Comparison of ENCODE assay signal across 15 cellular contexts in the genomic region with DNA sequence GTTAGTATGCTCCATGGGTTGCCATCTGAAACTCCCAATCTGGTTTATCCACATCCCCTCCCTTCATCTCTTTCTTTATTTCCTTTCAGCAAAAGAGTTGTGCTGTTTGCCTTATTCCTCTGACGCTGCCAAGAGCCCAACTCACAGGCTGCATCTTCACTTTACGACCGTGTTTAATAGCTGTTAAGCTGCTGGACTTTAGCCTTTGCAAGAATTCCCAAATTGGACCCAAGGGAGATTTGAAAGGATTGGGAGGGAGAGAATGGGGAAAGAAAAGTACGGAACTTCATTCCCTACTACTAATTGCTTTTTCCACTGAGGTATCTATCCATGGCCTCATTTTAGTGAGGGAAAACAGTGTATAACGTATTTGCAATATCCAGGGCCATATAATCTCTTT.
"Had no signal": no experiment of that assay in that cellular context is flagged by ENCODE, and none has a peak within 500 bp of the region (broad histone marks: within the 10 kb centered on the region; RNA-seq: fewer than 3 reads in every experiment).

No MANE protein-coding gene starts in this region.

- H3K4me3 ChIP-seq: adrenal gland, cardiac muscle cell, transverse colon had no signal

- H3K36me3 Mint-ChIP-seq: activated CD4-positive, alpha-beta memory T cell treated with anti-CD3 and anti-CD28 coated beads for 36 hours; activated naive CD4-positive, alpha-beta T cell treated with anti-CD3 and anti-CD28 coated beads, Interleukin-2, amount 50 U/mL, for 24 hours; naive B cell; stimulated activated naive B cell treated with anti-CD40 and anti-IgM and Interleukin-4, amounts not matched to agents 10 μg/mL and 1 μg/mL and 100 μg/mL, for 72 hours had no signal

- H3K4me3 Mint-ChIP-seq: activated CD4-positive, alpha-beta memory T cell treated with anti-CD3 and anti-CD28 coated beads for 36 hours; activated naive CD4-positive, alpha-beta T cell treated with anti-CD3 and anti-CD28 coated beads, Interleukin-2, amount 50 U/mL, for 24 hours; activated T-cell treated with anti-CD3 and anti-CD28 coated beads, Interleukin-2, amount 50 U/mL, for 24 hours; naive B cell; stimulated activated naive B cell treated with anti-CD40 and anti-IgM and Interleukin-4, amounts not matched to agents 10 μg/mL and 1 μg/mL and 100 μg/mL, for 72 hours had no signal

- H3K27ac ChIP-seq: adrenal gland, cardiac muscle cell, neutrophil, transverse colon had no signal

- H3K4me1 Mint-ChIP-seq: activated naive CD4-positive, alpha-beta T cell treated with anti-CD3 and anti-CD28 coated beads, Interleukin-2, amount 50 U/mL, for 24 hours; naive B cell; stimulated activated naive B cell treated with anti-CD40 and anti-IgM and Interleukin-4, amounts not matched to agents 10 μg/mL and 1 μg/mL and 100 μg/mL, for 72 hours had no signal

- H3K27me3 Mint-ChIP-seq: activated CD4-positive, alpha-beta memory T cell treated with anti-CD3 and anti-CD28 coated beads for 36 hours; activated naive CD4-positive, alpha-beta T cell treated with anti-CD3 and anti-CD28 coated beads, Interleukin-2, amount 50 U/mL, for 24 hours; activated T-cell treated with anti-CD3 and anti-CD28 coated beads, Interleukin-2, amount 50 U/mL, for 24 hours; naive B cell; stimulated activated naive B cell treated with anti-CD40 and anti-IgM and Interleukin-4, amounts not matched to agents 10 μg/mL and 1 μg/mL and 100 μg/mL, for 72 hours had no signal

- H3K9me3 Mint-ChIP-seq: activated CD4-positive, alpha-beta memory T cell treated with anti-CD3 and anti-CD28 coated beads for 36 hours; activated naive CD4-positive, alpha-beta T cell treated with anti-CD3 and anti-CD28 coated beads, Interleukin-2, amount 50 U/mL, for 24 hours; activated T-cell treated with anti-CD3 and anti-CD28 coated beads, Interleukin-2, amount 50 U/mL, for 24 hours; stimulated activated naive B cell treated with anti-CD40 and anti-IgM and Interleukin-4, amounts not matched to agents 10 μg/mL and 1 μg/mL and 100 μg/mL, for 72 hours had no signal

- H3K36me3 ChIP-seq: adrenal gland, cardiac muscle cell, neutrophil, transverse colon had no signal

- ATAC-seq: left colon; stimulated activated naive B cell treated with anti-CD40 and anti-IgM and Interleukin-4, amounts not matched to agents 10 μg/mL and 1 μg/mL and 100 μg/mL, for 72 hours had no signal

- H3K27me3 ChIP-seq: adrenal gland, cardiac muscle cell, neutrophil, transverse colon had no signal

- H3K9me3 ChIP-seq: neutrophil, transverse colon had no signal

- DNase-seq: activated CD4-positive, alpha-beta memory T cell treated with anti-CD3 and anti-CD28 coated beads for 36 hours; activated T-cell treated with anti-CD3 and anti-CD28 coated beads, Interleukin-2, amount 50 U/mL, for 24 hours; adrenal gland; head of caudate nucleus; left colon; mammary epithelial cell; naive B cell; posterior cingulate gyrus; stimulated activated CD4-positive, alpha-beta T cell treated with anti-CD3 and anti-CD28 coated beads, Interleukin-15, amount 100 ng/mL, for 24 hours; stimulated activated CD4-positive, alpha-beta T cell treated with anti-CD3 and anti-CD28 coated beads, Interleukin-4, amount 100 ng/mL, for 1 hour; stimulated activated naive B cell treated with anti-CD40 and anti-IgM and Interleukin-4, amounts not matched to agents 10 μg/mL and 1 μg/mL and 100 μg/mL, for 72 hours; transverse colon had no signal

- H3K4me1 ChIP-seq: adrenal gland had no signal

- H3K27ac Mint-ChIP-seq: activated CD4-positive, alpha-beta memory T cell treated with anti-CD3 and anti-CD28 coated beads for 36 hours; activated naive CD4-positive, alpha-beta T cell treated with anti-CD3 and anti-CD28 coated beads, Interleukin-2, amount 50 U/mL, for 24 hours; activated T-cell treated with anti-CD3 and anti-CD28 coated beads, Interleukin-2, amount 50 U/mL, for 24 hours; naive B cell; stimulated activated naive B cell treated with anti-CD40 and anti-IgM and Interleukin-4, amounts not matched to agents 10 μg/mL and 1 μg/mL and 100 μg/mL, for 72 hours had no signal
